Comparison of ENCODE assay signal across 37 cellular contexts in the genomic region with DNA sequence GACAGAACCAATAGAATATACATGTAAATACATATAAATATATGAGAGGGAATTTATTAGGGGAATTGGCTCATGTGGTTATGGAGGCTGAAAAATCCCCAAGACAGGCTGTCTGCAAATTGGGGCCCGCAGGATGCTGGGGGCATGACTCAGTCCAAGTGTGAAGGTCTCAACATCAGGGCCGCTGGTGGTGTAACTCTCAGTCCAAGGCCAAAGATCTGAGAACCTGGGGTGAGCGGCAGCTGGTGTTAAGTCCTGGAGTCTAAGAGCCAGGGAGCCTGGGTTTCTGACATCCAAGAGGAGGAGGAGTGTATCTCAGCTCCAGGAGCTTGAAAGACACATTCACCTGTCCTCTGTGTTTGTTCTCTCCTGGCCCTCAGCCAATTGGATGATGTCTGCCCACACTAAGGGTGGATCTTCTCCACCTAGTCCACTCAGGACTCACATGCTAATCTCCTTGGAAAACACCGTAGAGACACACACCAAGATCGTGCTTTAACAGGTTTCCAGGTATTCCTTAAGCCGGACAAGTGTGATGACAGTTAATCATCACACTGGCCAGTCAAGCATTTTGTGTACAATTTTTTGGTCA. TPM values are rescaled to one million over a fixed set of nuclear protein-coding genes. Genes with fewer than 3 reads are reported as not detected.
A peak's percentile ranks its signal among the peaks of the same experiment; 100 is the strongest.
DNase-seq lines count a peak whose midpoint lies in the region; ATAC-seq, FAIRE-seq and TF ChIP-seq lines count a peak whose summit lies in the region.
"Had no signal": no experiment of that assay in that cellular context is flagged by ENCODE, and none has a peak within 500 bp of the region (broad histone marks: within the 10 kb centered on the region; RNA-seq: fewer than 3 reads in every experiment).

No MANE protein-coding gene starts in this region.

- no peak for TF ChIP-seq RAD21 in K562 (CRISPR knock-in tag; conservative IDR thresholded peaks at IDR 0.05 in 1 of 2, IDR thresholded peaks at IDR 0.05 in 1 of 2)
- TF ChIP-seq RAD21 in HepG2 (CRISPR knock-in tag; IDR thresholded peaks at IDR 0.05), result no peak

- no peak for TF ChIP-seq POLR2A in K562 (conservative IDR thresholded peaks at IDR 0.05)
- no peak for TF ChIP-seq POLR2A in HepG2 (IDR thresholded peaks at IDR 0.05; ENCODE audit: insufficient read depth in 1 of 2, low read depth in 2 of 2, low read length in 2 of 2)

- H3K9me3 Mint-ChIP-seq in activated T-cell treated with anti-CD3 and anti-CD28 coated beads, Interleukin-2, amount 50 U/mL, for 4 hours, result peaks cover 8% of the 10 kb centered on the region
- H3K9me3 Mint-ChIP-seq: activated naive CD4-positive, alpha-beta T cell treated with anti-CD3 and anti-CD28 coated beads for 36 hours had no signal

- H2AFZ ChIP-seq in K562 (ENCODE audit: low read depth, low read length) (peak overlapping the region; percentile 46; the same call in 1 of the 2 replicates), HepG2 (ENCODE audit: low read length) (no peak overlapping the region)
- H2AFZ ChIP-seq: PC-9 had no signal

- no peaks in the 10 kb centered on the region for H3K79me2 ChIP-seq in K562 (ENCODE audit: control insufficient read depth, insufficient read depth, low read length)
- H3K79me2 ChIP-seq in HepG2 (ENCODE audit: insufficient read depth, low read length), result no peaks in the 10 kb centered on the region

- H3K4me3 ChIP-seq in K562 (no peak overlapping the region), HepG2 (replicated peaks in 1 of 3; ENCODE audit: insufficient read depth in 1 of 3, low read depth in 2 of 3, low read length in 3 of 3) (no peak overlapping the region), psoas muscle (no peak overlapping the region)
- H3K4me3 ChIP-seq: dorsolateral prefrontal cortex, esophagus squamous epithelium, HAP-1, heart right ventricle, lung, PC-9, prostate gland, sigmoid colon, thoracic aorta, uterus had no signal

- intact Hi-C loops in K562 (cut with micrococcal nuclease), result no loop called here
- intact Hi-C loops in HepG2 (cut with micrococcal nuclease; ENCODE audit: unreplicated experiment), result no loop called here
- intact Hi-C loops in psoas muscle (cut with DNase I), result no loop called here

- BruUV-seq in K562 (replicated peaks; lab: Mats Ljungman, UMichigan), result no TSS peak
- BruUV-seq in HepG2 (replicated peaks; lab: Mats Ljungman, UMichigan), result no TSS peak

- peak; percentile 51; the same call in 2 of the 3 replicates for ATAC-seq in K562
- ATAC-seq in HepG2, result peak; percentile 97
- ATAC-seq in HG02852 (IDR thresholded peaks at IDR 0.05; ENCODE audit: unreplicated experiment), result no peak
- no peak for ATAC-seq in activated T-cell treated with anti-CD3 and anti-CD28 coated beads, Interleukin-2, amount 50 U/mL, for 4 hours
- no peak for ATAC-seq in psoas muscle
- ATAC-seq: naive thymus-derived CD4-positive, alpha-beta T cell; stimulated activated naive CD8-positive, alpha-beta T cell treated with anti-CD3 and anti-CD28 coated beads, Interleukin-15, amount 100 ng/mL, for 72 hours; T-helper 17 cell had no signal

- H3K9ac ChIP-seq in K562 (ENCODE audit: insufficient read depth in 1 of 2, low read depth in 2 of 2, low read length in 2 of 2) (no peak overlapping the region), HepG2 (ENCODE audit: insufficient read depth, low read depth, low read length) (no peak overlapping the region)

- H3K4me1 ChIP-seq in K562 (replicated peaks in 1 of 2; ENCODE audit: control insufficient read depth in 2 of 2, insufficient read depth in 2 of 2, low read length in 2 of 2) (no peaks in the 10 kb centered on the region), HepG2 (ENCODE audit: insufficient read depth, low read length) (peaks cover 11% of the 10 kb centered on the region), psoas muscle (no peaks in the 10 kb centered on the region)
- H3K4me1 ChIP-seq: prostate gland, sigmoid colon, uterus had no signal

- DNase-seq in NCI-H748 (lab: John Stamatoyannopoulos, UW; ENCODE audit: unreplicated experiment) (peak; percentile 15), NCI-H748 treated with DMSO at 0.1 percent for 48 hours (lab: John Stamatoyannopoulos, UW) (no peak), NCI-H510A (lab: John Stamatoyannopoulos, UW) (peak; percentile 44), K562 (ENCODE audit: extremely low read depth in 1 of 4, low spot score in 3 of 4) (no peak), HepG2 (ENCODE audit: low spot score) (peak; percentile 52), psoas muscle (no peak)
- no peak for DNase-seq in activated T-cell treated with anti-CD3 and anti-CD28 coated beads, Interleukin-2, amount 50 U/mL, for 4 hours
- DNase-seq: activated CD4-positive, alpha-beta T cell treated with anti-CD3 and anti-CD28 coated beads, Interleukin-2, amount 50 U/mL, for 48 hours; activated CD4-positive, CD25-positive, alpha-beta regulatory T cell treated with anti-CD3 and anti-CD28 coated beads, Interleukin-2, amount 50 U/mL, for 72 hours; activated naive CD4-positive, alpha-beta T cell treated with anti-CD3 and anti-CD28 coated beads for 36 hours; AML-193; amniotic stem cell; brain microvascular endothelial cell; CD4-positive, alpha-beta memory T cell; dorsolateral prefrontal cortex; esophagus squamous epithelium; foreskin melanocyte; heart right ventricle; naive thymus-derived CD4-positive, alpha-beta T cell; NCI-H187; NCI-H2227 treated with DMSO at 0.1 percent for 48 hours; PC-9; Right ventricle myocardium superior; sigmoid colon; stimulated activated CD4-positive, alpha-beta T cell treated with anti-CD3 and anti-CD28 coated beads, Interleukin-12 subunit alpha, Interleukin-12 subunit beta, amount 100 ng/mL, for 4 hours; stimulated activated CD4-positive, alpha-beta T cell treated with anti-CD3 and anti-CD28 coated beads, Interleukin-2, amount 100 ng/mL, for 48 hours; stimulated activated naive CD8-positive, alpha-beta T cell treated with anti-CD3 and anti-CD28 coated beads, Interleukin-15, amount 100 ng/mL, for 72 hours; T-helper 17 cell; uterus had no signal

- no peak for TF ChIP-seq CTCF in K562 (IDR thresholded peaks at IDR 0.05 in 2 of 3, conservative IDR thresholded peaks at IDR 0.05 in 1 of 3; ENCODE audit: insufficient read depth in 2 of 3, low read depth in 1 of 3, low read length in 3 of 3)
- TF ChIP-seq CTCF in HepG2 (CRISPR knock-in tag; IDR thresholded peaks at IDR 0.05), result no peak
- no peak for TF ChIP-seq CTCF in psoas muscle (IDR thresholded peaks at IDR 0.05)

- no peaks in the 10 kb centered on the region for H3K9me1 ChIP-seq in K562 (ENCODE audit: control insufficient read depth, insufficient read depth, low read length)

- H3K36me3 Mint-ChIP-seq in activated T-cell treated with anti-CD3 and anti-CD28 coated beads, Interleukin-2, amount 50 U/mL, for 4 hours (ENCODE audit: insufficient read depth), result no peaks in the 10 kb centered on the region
- H3K36me3 Mint-ChIP-seq: naive thymus-derived CD4-positive, alpha-beta T cell had no signal

- FAIRE-seq in K562 (lab: Jason Lieb, UNC) (no peak), HepG2 (lab: Jason Lieb, UNC) (peak; percentile 18)
- FAIRE-seq: endometrium had no signal

- H4K20me1 ChIP-seq in K562 (replicated peaks; ENCODE audit: control insufficient read depth, insufficient read depth, low read length) (no peaks in the 10 kb centered on the region), HepG2 (ENCODE audit: insufficient read depth, low read length) (no peaks in the 10 kb centered on the region)

- no peak overlapping the region for H3K4me3 Mint-ChIP-seq in activated T-cell treated with anti-CD3 and anti-CD28 coated beads, Interleukin-2, amount 50 U/mL, for 4 hours
- H3K4me3 Mint-ChIP-seq: activated naive CD4-positive, alpha-beta T cell treated with anti-CD3 and anti-CD28 coated beads for 36 hours; CD4-positive, alpha-beta memory T cell; IgD-negative memory B cell; naive thymus-derived CD4-positive, alpha-beta T cell; stimulated activated naive CD8-positive, alpha-beta T cell treated with anti-CD3 and anti-CD28 coated beads, Interleukin-15, amount 100 ng/mL, for 72 hours; T-helper 17 cell had no signal

- 2% methylated on average over 6 of the region's 6 CpGs for WGBS in K562 (ENCODE audit: insufficient coverage, low coverage, missing lambda C conversion rate)
- WGBS in HepG2 (ENCODE audit: low lambda C conversion rate), result 23% methylated on average over 5 of the region's 6 CpGs
- 84 to 92% (median 89%) methylated on average over 6 of the region's 6 CpGs for whole genome bisulfite sequencing in psoas muscle, 3 donors

- POLR2A ChIA-PET in K562 (lab: Yijun Ruan, JAX), result interaction anchor here (1.0 kb wide), 1 partner anchor 12 kb away, joined by 3 read pairs; no protein-coding TSS in a partner anchor
- POLR2A ChIA-PET in HepG2 (lab: Yijun Ruan, JAX), result no interaction called here

- no peaks in the 10 kb centered on the region for H3K9me3 ChIP-seq in K562 (replicated peaks; ENCODE audit: control insufficient read depth, insufficient read depth, low read depth, low read length)
- no peaks in the 10 kb centered on the region for H3K9me3 ChIP-seq in HepG2 (ENCODE audit: low read length)
- H3K9me3 ChIP-seq in psoas muscle, result no peaks in the 10 kb centered on the region
- H3K9me3 ChIP-seq: esophagus squamous epithelium, neutrophil, prostate gland, sigmoid colon, thoracic aorta, uterus had no signal

- H3K27me3 Mint-ChIP-seq in activated T-cell treated with anti-CD3 and anti-CD28 coated beads, Interleukin-2, amount 50 U/mL, for 4 hours (ENCODE audit: low read depth), result peaks cover 2% of the 10 kb centered on the region
- H3K27me3 Mint-ChIP-seq: T-helper 17 cell had no signal

- H3K36me3 ChIP-seq in K562 (ENCODE audit: control insufficient read depth, insufficient read depth, low read length) (no peaks in the 10 kb centered on the region), HepG2 (replicated peaks in 1 of 2; ENCODE audit: control insufficient read depth in 1 of 2, insufficient read depth in 2 of 2, low read length in 2 of 2) (no peaks in the 10 kb centered on the region), psoas muscle (ENCODE audit: insufficient read depth in 1 of 2, low read depth in 1 of 2) (no peaks in the 10 kb centered on the region)
- H3K36me3 ChIP-seq: brain microvascular endothelial cell, esophagus squamous epithelium, HAP-1, heart right ventricle, neutrophil, prostate gland, sigmoid colon, thoracic aorta, uterus had no signal

- CTCF ChIA-PET in K562 (lab: Yijun Ruan, JAX; ENCODE audit: low intra/inter-chr PET ratio) (no interaction called here), HepG2 (lab: Yijun Ruan, JAX; ENCODE audit: low intra/inter-chr PET ratio, low total read pairs) (no interaction called here)

- in situ Hi-C loops in K562 (cut with MboI) (no loop called here), HepG2 (cut with HindIII; ENCODE audit: extremely low pct_ligation_motif_present, low pct_unique_long_range_greater_than_20kb) (no loop called here)

- H3K27ac ChIP-seq in K562 (ENCODE audit: extremely low read depth, low read depth, low read length) (no peak overlapping the region), HepG2 (ENCODE audit: extremely low read length, insufficient read depth, low read length) (no peak overlapping the region), psoas muscle (no peak overlapping the region)
- H3K27ac ChIP-seq: brain microvascular endothelial cell, dorsolateral prefrontal cortex, esophagus squamous epithelium, heart right ventricle, neutrophil, PC-9, prostate gland, sigmoid colon, thoracic aorta, uterus had no signal

- H3K4me2 ChIP-seq in K562 (ENCODE audit: insufficient read depth, low read length) (no peak overlapping the region), HepG2 (ENCODE audit: low read depth, low read length) (peak overlapping the region; percentile 31)
- H3K4me2 ChIP-seq: PC-9 had no signal

- TF ChIP-seq EP300 in K562 (IDR thresholded peaks at IDR 0.05; ENCODE audit: low read length) (no peak), HepG2 (IDR thresholded peaks at IDR 0.05; ENCODE audit: low read depth in 2 of 2, low read length in 2 of 2) (peak in 1 of 2 experiments; percentile 49; a peak in 1 of 4 replicates), HepG2 (CRISPR knock-in tag; IDR thresholded peaks at IDR 0.05; ENCODE audit: borderline replicate concordance) (no peak)

- H3K27me3 ChIP-seq in K562 (ENCODE audit: control insufficient read depth in 2 of 2, insufficient read depth in 2 of 2, low read length in 2 of 2) (no peaks in the 10 kb centered on the region; a peak in 1 of 5 replicates), HepG2 (ENCODE audit: control insufficient read depth in 1 of 2, insufficient read depth in 2 of 2, low read length in 2 of 2) (0 out of 5 replicates have a peak, but pooled peaks cover 0 to 3% of the 10 kb centered on the region in 2 experiments), psoas muscle (ENCODE audit: insufficient read depth in 3 of 3, low read length in 2 of 3) (no peaks in the 10 kb centered on the region)
- H3K27me3 ChIP-seq: brain microvascular endothelial cell, dorsolateral prefrontal cortex, esophagus squamous epithelium, heart right ventricle, neutrophil, sigmoid colon, uterus had no signal

- no peaks in the 10 kb centered on the region for H3K4me1 Mint-ChIP-seq in activated T-cell treated with anti-CD3 and anti-CD28 coated beads, Interleukin-2, amount 50 U/mL, for 4 hours (ENCODE audit: low read depth)
- H3K4me1 Mint-ChIP-seq: CD4-positive, alpha-beta memory T cell; IgD-negative memory B cell; naive thymus-derived CD4-positive, alpha-beta T cell; stimulated activated naive CD8-positive, alpha-beta T cell treated with anti-CD3 and anti-CD28 coated beads, Interleukin-15, amount 100 ng/mL, for 72 hours; T-helper 17 cell had no signal

RNA-seq across cellular contexts. Expression of gene TIGD2, which starts 28.9 kb away (rescaled TPM):
- 4.5 and 18.9 TPM in 2 replicates for total RNA-seq in K562 (2011; cell fraction: chromatin; rRNA removed; ENCODE audit: low replicate concordance)
- 4.0 and 5.4 TPM in 2 replicates for total RNA-seq in K562 (2011; cell fraction: nucleolus; rRNA removed)
- 6.9 and 7.6 TPM in 2 replicates for total RNA-seq in K562 (2011; cell fraction: nucleoplasm; rRNA removed)
- total RNA-seq in K562 (2014; rRNA removed) (7.9 and 9.8 TPM in 2 replicates), K562 (2014; rRNA removed; fragmentation: Illumina TruSeq; extraction: Trizol) (15.0 and 15.9 TPM in 2 replicates), K562 (2015; rRNA removed; fragmentation: Illumina TruSeq; extraction: Trizol) (12.5 and 13.4 TPM in 2 replicates), K562 (2021) (9.8 and 10.4 TPM in 2 replicates), HepG2 (2016; rRNA removed; fragmentation: Illumina TruSeq; extraction: Trizol) (15.5 and 16.7 TPM in 2 replicates), psoas muscle (1 to 10 TPM; 1.5 to 4.4 (median 2.7) TPM)
- polyA plus RNA-seq in K562 (2011; rRNA removed) (5.0 and 5.2 TPM in 2 replicates), K562 (2014; fragmentation: Illumina TruSeq; extraction: Trizol) (11.0 and 11.1 TPM in 2 replicates), K562 (2014; fragmentation: Nextera tagmentation; extraction: Ambion mirVana) (1 to 10 TPM; 3.6 to 3.8 TPM), K562 (2014; rRNA removed) (5.8 and 7.7 TPM in 2 replicates), HepG2 (2011; rRNA removed) (3.1 and 3.8 TPM in 2 replicates), psoas muscle (1 to 10 TPM; 1.6 to 3.0 (median 1.8) TPM)
- polyA plus RNA-seq in K562 (2011; cell fraction: cytosol; rRNA removed), result 2.2 and 3.1 TPM in 2 replicates
- 5.9 and 7.2 TPM in 2 replicates for polyA plus RNA-seq in K562 (2011; cell fraction: nucleus; rRNA removed)
- polyA plus RNA-seq in K562 (2012), result 8.5 and 10.8 TPM in 2 replicates
- 8.8 and 12.0 TPM in 2 replicates for polyA minus RNA-seq in K562 (2011; rRNA and poly(A)+ RNA removed)
- polyA minus RNA-seq in K562 (2011; cell fraction: cytosol; rRNA and poly(A)+ RNA removed), result 2.6 and 5.5 TPM in 2 replicates
- 7.3 and 15.7 TPM in 2 replicates for polyA minus RNA-seq in K562 (2011; cell fraction: nucleus; rRNA and poly(A)+ RNA removed)
- 1.9 and 2.5 TPM in 2 replicates for total RNA-seq in HepG2 (2016; cell fraction: cytosol; rRNA removed; fragmentation: Illumina TruSeq; extraction: Trizol; ENCODE audit: low read depth)
- total RNA-seq in HepG2 (2016; cell fraction: insoluble cytoplasmic fraction; rRNA removed; fragmentation: Illumina TruSeq; extraction: Trizol), result 14.8 and 17.2 TPM in 2 replicates
- total RNA-seq in HepG2 (2016; cell fraction: membrane; rRNA removed; fragmentation: Illumina TruSeq; extraction: Trizol), result 9.3 and 10.2 TPM in 2 replicates
- total RNA-seq in HepG2 (2016; cell fraction: nucleus; rRNA removed; fragmentation: Illumina TruSeq; extraction: Trizol), result 21.2 and 23.1 TPM in 2 replicates
- 1.9 and 2.8 TPM in 2 replicates for polyA plus RNA-seq in HepG2 (2011; cell fraction: cytosol; rRNA removed)
- 4.5 and 5.1 TPM in 2 replicates for polyA plus RNA-seq in HepG2 (2011; cell fraction: nucleus; rRNA removed)
- polyA plus RNA-seq in HepG2 (2012), result 5.9 and 7.7 TPM in 2 replicates
- 1.2 TPM in 2 replicates for polyA plus RNA-seq in HepG2 (2016; cell fraction: cytosol; fragmentation: Illumina TruSeq; extraction: Trizol; ENCODE audit: low read depth)
- polyA plus RNA-seq in HepG2 (2016; cell fraction: insoluble cytoplasmic fraction; fragmentation: Illumina TruSeq; extraction: Trizol; ENCODE audit: low read depth), result 11.5 and 12.0 TPM in 2 replicates
- polyA plus RNA-seq in HepG2 (2016; cell fraction: membrane; fragmentation: Illumina TruSeq; extraction: Trizol; ENCODE audit: low read depth), result 3.6 and 4.8 TPM in 2 replicates
- polyA plus RNA-seq in HepG2 (2016; cell fraction: nucleus; fragmentation: Illumina TruSeq; extraction: Trizol; ENCODE audit: insufficient read depth, low read depth), result 11.2 and 11.6 TPM in 2 replicates
- 2.8 and 5.2 TPM in 2 replicates for polyA minus RNA-seq in HepG2 (2011; rRNA and poly(A)+ RNA removed; ENCODE audit: low replicate concordance)
- polyA minus RNA-seq in HepG2 (2011; cell fraction: cytosol; rRNA and poly(A)+ RNA removed), result 6.3 and 8.1 TPM in 2 replicates
- polyA minus RNA-seq in HepG2 (2011; cell fraction: nucleus; rRNA and poly(A)+ RNA removed), result 37.7 and 39.1 TPM in 2 replicates
- total RNA-seq in activated T-cell treated with anti-CD3 and anti-CD28 coated beads, Interleukin-2, amount 50 U/mL, for 4 hours, result 1 to 10 TPM; 2.9 to 3.9 (median 3.8) TPM

Comparison
In these comparisons a context has a peak if more than half of its experiments do, and no peak if none do; other contexts are left out.
1. DNase-seq: peak in NCI-H748 (single experiment), NCI-H510A (single experiment) and HepG2 (single experiment); none in NCI-H748 treated with DMSO at 0.1 percent for 48 hours (single experiment), K562 (0 of 4), activated T-cell treated with anti-CD3 and anti-CD28 coated beads, Interleukin-2, amount 50 U/mL, for 4 hours (single experiment) and psoas muscle (0 of 2).
2. ATAC-seq: peak in K562 (single experiment) and HepG2 (single experiment); none in HG02852 (single experiment), activated T-cell treated with anti-CD3 and anti-CD28 coated beads, Interleukin-2, amount 50 U/mL, for 4 hours (0 of 2) and psoas muscle (0 of 4).